20 cellular contexts compared by ENCODE assay signal in genomic region chr7:127387974-127388373, GRCh38.
"Had no signal": no experiment of that assay in that cellular context is flagged by ENCODE, and none has a peak within 500 bp of the region (broad histone marks: within the 10 kb centered on the region; RNA-seq: fewer than 3 reads in every experiment).

No MANE protein-coding gene starts in this region.

- H2AFZ ChIP-seq: neural progenitor cell had no signal

- H3K9me3 ChIP-seq: breast epithelium, ovary, right lobe of liver, stomach, thoracic aorta, upper lobe of right lung had no signal

- H3K27ac Mint-ChIP-seq: activated CD4-positive, alpha-beta T cell treated with anti-CD3 and anti-CD28 coated beads, Interleukin-2, amount 10 ng/mL, durations not matched to agents 24 days and 14 days; activated naive CD8-positive, alpha-beta T cell treated with anti-CD3 and anti-CD28 coated beads, Interleukin-2, amount 10 ng/mL, durations not matched to agents 7 days and 5 days; dendritic cell treated with granulocyte-macrophage colony-stimulating factor and Interleukin-4, amounts not matched to agents 40 ng/mL and 50 ng/mL, for 4 days; neural progenitor cell had no signal

- H3K27me3 Mint-ChIP-seq: activated CD4-positive, alpha-beta T cell treated with anti-CD3 and anti-CD28 coated beads, Interleukin-2, amount 10 ng/mL, durations not matched to agents 24 days and 14 days; activated naive CD8-positive, alpha-beta T cell treated with anti-CD3 and anti-CD28 coated beads, Interleukin-2, amount 10 ng/mL, durations not matched to agents 7 days and 5 days; dendritic cell treated with granulocyte-macrophage colony-stimulating factor and Interleukin-4, amounts not matched to agents 40 ng/mL and 50 ng/mL, for 4 days had no signal

- H3K36me3 ChIP-seq: breast epithelium, neural progenitor cell, ovary had no signal

- H3K27me3 ChIP-seq: breast epithelium, ovary, right lobe of liver, stomach, upper lobe of right lung had no signal

- H3K4me3 ChIP-seq: breast epithelium, neural progenitor cell, ovary, right lobe of liver, smooth muscle cell, stomach, thoracic aorta, upper lobe of right lung had no signal

- H3K4me1 ChIP-seq: neural progenitor cell had no signal

- H3K4me2 ChIP-seq: neural progenitor cell, smooth muscle cell had no signal

- ATAC-seq: right lobe of liver, SK-N-SH treated with all-trans-retinoic acid at 6 μM for 48 hours, upper lobe of right lung had no signal

- H3K9ac ChIP-seq: neural progenitor cell had no signal

- H3K27ac ChIP-seq: breast epithelium, neural progenitor cell, ovary, right lobe of liver, stomach, thoracic aorta, upper lobe of right lung had no signal

- DNase-seq: activated CD4-positive, alpha-beta T cell treated with anti-CD3 and anti-CD28 coated beads, Interleukin-2, amount 10 ng/mL, durations not matched to agents 24 days and 14 days; activated CD4-positive, CD25-positive, alpha-beta regulatory T cell; activated CD8-positive, alpha-beta memory T cell treated with anti-CD3 and anti-CD28 coated beads for 24 hours; activated naive CD8-positive, alpha-beta T cell treated with anti-CD3 and anti-CD28 coated beads, Interleukin-2, amount 10 ng/mL, durations not matched to agents 7 days and 5 days; aorta; effector memory CD4-positive, alpha-beta T cell; foreskin melanocyte; mesendoderm; ovary; right lobe of liver; stimulated activated CD4-positive, alpha-beta T cell treated with anti-CD3 and anti-CD28 coated beads, Interleukin-4, amount 100 ng/mL, for 4 hours; stimulated activated CD8-positive, alpha-beta memory T cell treated with anti-CD3 and anti-CD28 coated beads, Interleukin-4, amount 100 ng/mL, for 48 hours; stomach; upper lobe of right lung had no signal

- H3K9me3 Mint-ChIP-seq: activated CD4-positive, alpha-beta T cell treated with anti-CD3 and anti-CD28 coated beads, Interleukin-2, amount 10 ng/mL, durations not matched to agents 24 days and 14 days; activated naive CD8-positive, alpha-beta T cell treated with anti-CD3 and anti-CD28 coated beads, Interleukin-2, amount 10 ng/mL, durations not matched to agents 7 days and 5 days; dendritic cell treated with granulocyte-macrophage colony-stimulating factor and Interleukin-4, amounts not matched to agents 40 ng/mL and 50 ng/mL, for 4 days; neural progenitor cell had no signal

- H3K4me3 Mint-ChIP-seq: activated naive CD8-positive, alpha-beta T cell treated with anti-CD3 and anti-CD28 coated beads, Interleukin-2, amount 10 ng/mL, durations not matched to agents 7 days and 5 days; dendritic cell treated with granulocyte-macrophage colony-stimulating factor and Interleukin-4, amounts not matched to agents 40 ng/mL and 50 ng/mL, for 4 days; neural progenitor cell had no signal
